In genomic region chr7:15867441-15867840, GRCh38 we compare ENCODE assay signal across 8 cellular contexts.
"Had no signal": no experiment of that assay in that cellular context is flagged by ENCODE, and none has a peak within 500 bp of the region (broad histone marks: within the 10 kb centered on the region; RNA-seq: fewer than 3 reads in every experiment).

No MANE protein-coding gene starts in this region.

- DNase-seq: GM23248, GOT3, H7, H9, HCEC 1CT, HFFc6 had no signal

- H3K27ac ChIP-seq: GM23248 had no signal

- H3K4me3 ChIP-seq: GM23248, HAP-1 had no signal

- H3K36me3 ChIP-seq: HAP-1 had no signal

- ATAC-seq: HCT116 had no signal

- H3K9me3 ChIP-seq: HAP-1 had no signal

- H3K9me3 Mint-ChIP-seq: H9, HFFc6 had no signal

- H2AFZ ChIP-seq: GM23248 had no signal

- H3K27ac Mint-ChIP-seq: H9, HFFc6 had no signal

- H3K4me3 Mint-ChIP-seq: H9, HFFc6 had no signal
